ENCODE assay signal across 2 cellular contexts in genomic region chr4:174540175-174540574, GRCh38.
TF ChIP-seq lines count a peak whose summit lies in the region.

No MANE protein-coding gene starts in this region.

TF ChIP-seq in HepG2, 621 proteins besides CTCF, POLR2A, EP300 and RAD21:
- TF ChIP-seq GABPA (IDR thresholded peaks at IDR 0.05; ENCODE audit: low read depth, low read length) (peak; percentile 41), GABPA (CRISPR knock-in tag; IDR thresholded peaks at IDR 0.05; ENCODE audit: low read depth) (peak; percentile 68), NFE2L1 (CRISPR knock-in tag; IDR thresholded peaks at IDR 0.05; ENCODE audit: borderline replicate concordance) (no peak), GABPB1 (CRISPR knock-in tag; IDR thresholded peaks at IDR 0.05) (peak; percentile 76), NFYC (CRISPR knock-in tag; IDR thresholded peaks at IDR 0.05) (no peak), NR2C2 (CRISPR knock-in tag; IDR thresholded peaks at IDR 0.05; ENCODE audit: borderline replicate concordance) (peak; percentile 67), CBX5 (CRISPR knock-in tag; IDR thresholded peaks at IDR 0.05; ENCODE audit: borderline replicate concordance) (0 out of 2 replicates have a peak, but pooled peaks have one; percentile 22)

TF ChIP-seq in H1, 55 proteins besides CTCF, POLR2A, EP300 and RAD21:
- TF ChIP-seq SUZ12 (IDR thresholded peaks at IDR 0.05; ENCODE audit: low read length) (no peak), SIN3A (conservative IDR thresholded peaks at IDR 0.05 in 1 of 2, IDR thresholded peaks at IDR 0.05 in 1 of 2; ENCODE audit: low read depth in 1 of 2, low read length in 2 of 2) (no peak), CTBP2 (IDR thresholded peaks at IDR 0.05; ENCODE audit: borderline replicate concordance, insufficient read depth, insufficient read length, low read length) (no peak), USF2 (IDR thresholded peaks at IDR 0.05; ENCODE audit: low read length) (no peak)
